In genomic region chr19:39135701-39136100, GRCh38 we compare ENCODE assay signal across 32 cellular contexts. TPM values are rescaled to one million over a fixed set of nuclear protein-coding genes. Genes with fewer than 3 reads are reported as not detected.
"Had no signal": no experiment of that assay in that cellular context is flagged by ENCODE, and none has a peak within 500 bp of the region (broad histone marks: within the 10 kb centered on the region; RNA-seq: fewer than 3 reads in every experiment).

No MANE protein-coding gene starts in this region.

- H2AFZ ChIP-seq: neural progenitor cell had no signal

- H3K4me3 Mint-ChIP-seq: activated naive CD4-positive, alpha-beta T cell treated with anti-CD3 and anti-CD28 coated beads, Interleukin-2, amount 10 ng/mL, durations not matched to agents 7 days and 5 days; activated naive CD8-positive, alpha-beta T cell treated with anti-CD3 and anti-CD28 coated beads, Interleukin-2, amount 10 ng/mL, durations not matched to agents 7 days and 5 days; brain; natural killer cell; neural progenitor cell had no signal

- ATAC-seq: activated CD4-positive, CD25-positive, alpha-beta regulatory T cell treated with anti-CD3 and anti-CD28 coated beads, Interleukin-2, amount 50 U/mL, for 24 hours; gastrocnemius medialis; natural killer cell had no signal

- H3K9me3 Mint-ChIP-seq: activated naive CD4-positive, alpha-beta T cell treated with anti-CD3 and anti-CD28 coated beads, Interleukin-2, amount 10 ng/mL, durations not matched to agents 7 days and 5 days; activated naive CD8-positive, alpha-beta T cell treated with anti-CD3 and anti-CD28 coated beads, Interleukin-2, amount 10 ng/mL, durations not matched to agents 7 days and 5 days; brain; natural killer cell; neural progenitor cell had no signal

- H3K27ac Mint-ChIP-seq: activated naive CD4-positive, alpha-beta T cell treated with anti-CD3 and anti-CD28 coated beads, Interleukin-2, amount 10 ng/mL, durations not matched to agents 7 days and 5 days; activated naive CD8-positive, alpha-beta T cell treated with anti-CD3 and anti-CD28 coated beads, Interleukin-2, amount 10 ng/mL, durations not matched to agents 7 days and 5 days; neural progenitor cell had no signal

- H3K9me3 ChIP-seq: ascending aorta, colonic mucosa, gastrocnemius medialis, right atrium auricular region, tibial nerve, uterus had no signal

- H3K36me3 ChIP-seq: ascending aorta, cardiac muscle cell, colonic mucosa, gastrocnemius medialis, neural progenitor cell, right atrium auricular region, tibial nerve, uterus had no signal

- H3K27me3 ChIP-seq: ascending aorta, cardiac muscle cell, colonic mucosa, gastrocnemius medialis, neural progenitor cell, right atrium auricular region, tibial nerve, uterus had no signal

- H3K36me3 Mint-ChIP-seq: activated naive CD4-positive, alpha-beta T cell treated with anti-CD3 and anti-CD28 coated beads, Interleukin-2, amount 10 ng/mL, durations not matched to agents 7 days and 5 days; activated naive CD8-positive, alpha-beta T cell treated with anti-CD3 and anti-CD28 coated beads, Interleukin-2, amount 10 ng/mL, durations not matched to agents 7 days and 5 days; natural killer cell; neural progenitor cell had no signal

- DNase-seq: activated CD4-positive, alpha-beta T cell treated with anti-CD3 and anti-CD28 coated beads for 48 hours; activated CD4-positive, alpha-beta T cell treated with anti-CD3 and anti-CD28 coated beads, Interleukin-2, amount 50 U/mL, for 48 hours; activated CD8-positive, alpha-beta memory T cell treated with anti-CD3 and anti-CD28 coated beads for 24 hours; activated gamma-delta T cell; activated naive CD4-positive, alpha-beta T cell treated with anti-CD3 and anti-CD28 coated beads, Interleukin-2, amount 10 ng/mL, durations not matched to agents 7 days and 5 days; activated naive CD8-positive, alpha-beta T cell treated with anti-CD3 and anti-CD28 coated beads, Interleukin-2, amount 10 ng/mL, durations not matched to agents 7 days and 5 days; cerebellar nuclear complex; colonic mucosa; effector CD8-positive, alpha-beta T cell; erythroblast; gastrocnemius medialis; glutamatergic neuron; left colon; mammary epithelial cell; midbrain; natural killer cell; occipital lobe; stimulated activated CD4-positive, alpha-beta T cell treated with anti-CD3 and anti-CD28 coated beads, Interleukin-15, amount 100 ng/mL, for 24 hours; stimulated activated CD4-positive, alpha-beta T cell treated with anti-CD3 and anti-CD28 coated beads, Interleukin-2, amount 100 ng/mL, for 24 hours; stimulated activated naive CD4-positive, alpha-beta T cell; uterus had no signal

- H3K4me2 ChIP-seq: neural progenitor cell, smooth muscle cell had no signal

- H3K27ac ChIP-seq: ascending aorta, cardiac muscle cell, gastrocnemius medialis, neural progenitor cell, right atrium auricular region had no signal

- H3K27me3 Mint-ChIP-seq: activated naive CD4-positive, alpha-beta T cell treated with anti-CD3 and anti-CD28 coated beads, Interleukin-2, amount 10 ng/mL, durations not matched to agents 7 days and 5 days; activated naive CD8-positive, alpha-beta T cell treated with anti-CD3 and anti-CD28 coated beads, Interleukin-2, amount 10 ng/mL, durations not matched to agents 7 days and 5 days; brain had no signal

- H3K4me3 ChIP-seq: ascending aorta, cardiac muscle cell, colonic mucosa, gastrocnemius medialis, neural progenitor cell, right atrium auricular region, smooth muscle cell, tibial nerve, uterus had no signal

- H3K9ac ChIP-seq: neural progenitor cell had no signal

RNA-seq across cellular contexts. Expression of gene ACP7, which starts 51.5 kb away (rescaled TPM):
- total RNA-seq: activated naive CD8-positive, alpha-beta T cell treated with anti-CD3 and anti-CD28 coated beads, Interleukin-2, amount 10 ng/mL, durations not matched to agents 7 days and 5 days; ascending aorta; cardiac muscle cell; colonic mucosa; dermis microvascular lymphatic vessel endothelial cell; gastrocnemius medialis; left colon; natural killer cell; occipital lobe; right atrium auricular region; temporal lobe had no signal
- polyA plus RNA-seq: cardiac muscle cell, liver, smooth muscle cell had no signal
